Comparison of ENCODE assay signal across 14 cellular contexts in the genomic region with DNA sequence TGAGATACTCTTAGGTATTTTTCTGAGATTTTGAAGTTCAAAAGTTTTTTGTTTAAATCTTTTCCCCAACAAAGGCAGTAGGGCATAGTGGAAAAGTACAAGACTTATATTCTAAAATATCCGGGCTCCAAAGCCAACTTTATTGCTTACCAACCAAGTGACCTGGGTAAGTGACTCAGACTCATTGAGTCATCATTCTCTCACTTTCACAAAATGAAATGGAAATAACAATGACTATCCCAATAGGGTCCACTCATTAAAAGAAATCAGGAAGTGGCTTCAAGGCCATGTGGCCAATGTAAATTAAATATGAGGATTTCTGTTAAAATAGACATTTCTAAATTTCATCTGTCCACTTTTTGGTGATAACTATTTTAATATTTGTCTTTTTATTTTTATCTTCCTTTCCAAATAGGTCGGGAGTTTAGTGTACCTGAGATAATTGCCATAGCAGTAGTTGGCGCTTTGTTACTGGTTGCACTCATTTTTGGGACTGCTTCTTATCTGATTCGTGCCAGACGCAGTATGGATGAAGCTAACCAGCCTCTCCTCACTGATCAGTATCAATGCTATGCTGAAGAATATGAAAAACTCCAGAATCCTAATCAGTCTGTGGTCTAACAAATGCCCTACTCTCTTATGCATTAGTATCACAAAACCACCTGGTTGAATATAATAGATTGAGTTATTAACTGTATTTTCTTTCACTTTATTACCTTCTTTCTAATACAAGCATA. TPM values are rescaled to one million over a fixed set of nuclear protein-coding genes. Genes with fewer than 3 reads are reported as not detected.
A peak's percentile ranks its signal among the peaks of the same experiment; 100 is the strongest.
DNase-seq lines count a peak whose midpoint lies in the region; ATAC-seq, FAIRE-seq and TF ChIP-seq lines count a peak whose summit lies in the region.
"Had no signal": no experiment of that assay in that cellular context is flagged by ENCODE, and none has a peak within 500 bp of the region (broad histone marks: within the 10 kb centered on the region; RNA-seq: fewer than 3 reads in every experiment).

No MANE protein-coding gene starts in this region.

- no peak for TF ChIP-seq CTCF in epithelial cell of esophagus (IDR thresholded peaks at IDR 0.05; ENCODE audit: insufficient read depth, low read depth, low read length, missing control alignments)
- no peak for TF ChIP-seq CTCF in osteoblast (IDR thresholded peaks at IDR 0.05; ENCODE audit: extremely low read depth, low read depth, low read length)
- no peak for TF ChIP-seq CTCF in suprapubic skin (IDR thresholded peaks at IDR 0.05)

- TF ChIP-seq POLR2A in suprapubic skin (IDR thresholded peaks at IDR 0.05): no peak

- no peak overlapping the region for H3K4me2 ChIP-seq in osteoblast (ENCODE audit: insufficient read depth, low read length)

- no peaks in the 10 kb centered on the region for H4K20me1 ChIP-seq in osteoblast (ENCODE audit: insufficient read depth, low read length)

- no peak for TF ChIP-seq EP300 in suprapubic skin (IDR thresholded peaks at IDR 0.05)

- H3K36me3 ChIP-seq in osteoblast (ENCODE audit: insufficient read depth, low read length) (no peaks in the 10 kb centered on the region), suprapubic skin (no peaks in the 10 kb centered on the region)

- H3K4me3 ChIP-seq in epithelial cell of esophagus (ENCODE audit: low read length): no peak overlapping the region
- no peak overlapping the region for H3K4me3 ChIP-seq in osteoblast (ENCODE audit: insufficient read depth, low read length)
- H3K4me3 ChIP-seq in suprapubic skin: no peak overlapping the region

- no peaks in the 10 kb centered on the region for H3K27me3 ChIP-seq in osteoblast (ENCODE audit: insufficient read depth, low read length)
- no peaks in the 10 kb centered on the region for H3K27me3 ChIP-seq in suprapubic skin

- H3K4me1 ChIP-seq in osteoblast (ENCODE audit: insufficient read depth, low read length): no peaks in the 10 kb centered on the region
- no peaks in the 10 kb centered on the region for H3K4me1 ChIP-seq in suprapubic skin

- FAIRE-seq in GM19239 (lab: Jason Lieb, UNC): peak; percentile 28
- FAIRE-seq: colon had no signal

- no peaks in the 10 kb centered on the region for H3K79me2 ChIP-seq in osteoblast (ENCODE audit: insufficient read depth, low read length)

- no peaks in the 10 kb centered on the region for H3K9me3 ChIP-seq in osteoblast (ENCODE audit: low read depth, low read length)
- H3K9me3 ChIP-seq in suprapubic skin: no peaks in the 10 kb centered on the region

- ATAC-seq in HG03457 (IDR thresholded peaks at IDR 0.05; ENCODE audit: unreplicated experiment): no peak

- H3K27ac ChIP-seq in osteoblast (ENCODE audit: low read depth, low read length): no peak overlapping the region
- no peak overlapping the region for H3K27ac ChIP-seq in suprapubic skin

- peak overlapping the region; percentile 35 for H2AFZ ChIP-seq in osteoblast (ENCODE audit: low read length)

- 68% methylated on average over 5 of the region's 5 CpGs for WGBS in suprapubic skin

- DNase-seq in GM19239 (ENCODE audit: insufficient read length, low spot score) (no peak), RKO (ENCODE audit: low spot score) (peak; percentile 85), epithelial cell of esophagus (ENCODE audit: low read depth) (peak; percentile 76), osteoblast (ENCODE audit: insufficient read length, low spot score, missing footprints) (no peak), suprapubic skin (ENCODE audit: low spot score in 2 of 2) (no peak), NCI-H2029 treated with DMSO at 0.1 percent for 48 hours (lab: John Stamatoyannopoulos, UW) (no peak), NCI-H1694 (lab: John Stamatoyannopoulos, UW) (no peak)
- DNase-seq: activated CD4-positive, alpha-beta memory T cell treated with anti-CD3 and anti-CD28 coated beads for 36 hours; activated gamma-delta T cell; NCI-H2081 treated with DMSO at 0.1 percent for 48 hours; retina; substantia nigra had no signal

RNA-seq across cellular contexts. Expression of gene TYRP1, which starts 15.5 kb away (rescaled TPM):
- 0.36 TPM in 1 of 2 replicates, not detected in the other for total RNA-seq in osteoblast
- total RNA-seq in suprapubic skin: 100 to 1,000 TPM in 2 of 4 donors, 10 to 100 TPM in 2; 79.7 to 250 (median 110) TPM
- total RNA-seq: activated CD4-positive, alpha-beta memory T cell treated with anti-CD3 and anti-CD28 coated beads for 36 hours had no signal

Comparison
In these comparisons a context has a peak if more than half of its experiments do, and no peak if none do; other contexts are left out.
1. DNase-seq: peak in RKO (single experiment) and epithelial cell of esophagus (single experiment); none in GM19239 (single experiment), osteoblast (single experiment), suprapubic skin (0 of 2), NCI-H2029 treated with DMSO at 0.1 percent for 48 hours (single experiment) and NCI-H1694 (single experiment).
2. RNA of gene TYRP1, which starts 15.5 kb away (total RNA-seq): 79.7 to 250 TPM in suprapubic skin; 0.36 TPM in osteoblast; every median in the first group is over 10 times any median in the second.